ENCODE assay signal across 1 cellular context in the genomic region with DNA sequence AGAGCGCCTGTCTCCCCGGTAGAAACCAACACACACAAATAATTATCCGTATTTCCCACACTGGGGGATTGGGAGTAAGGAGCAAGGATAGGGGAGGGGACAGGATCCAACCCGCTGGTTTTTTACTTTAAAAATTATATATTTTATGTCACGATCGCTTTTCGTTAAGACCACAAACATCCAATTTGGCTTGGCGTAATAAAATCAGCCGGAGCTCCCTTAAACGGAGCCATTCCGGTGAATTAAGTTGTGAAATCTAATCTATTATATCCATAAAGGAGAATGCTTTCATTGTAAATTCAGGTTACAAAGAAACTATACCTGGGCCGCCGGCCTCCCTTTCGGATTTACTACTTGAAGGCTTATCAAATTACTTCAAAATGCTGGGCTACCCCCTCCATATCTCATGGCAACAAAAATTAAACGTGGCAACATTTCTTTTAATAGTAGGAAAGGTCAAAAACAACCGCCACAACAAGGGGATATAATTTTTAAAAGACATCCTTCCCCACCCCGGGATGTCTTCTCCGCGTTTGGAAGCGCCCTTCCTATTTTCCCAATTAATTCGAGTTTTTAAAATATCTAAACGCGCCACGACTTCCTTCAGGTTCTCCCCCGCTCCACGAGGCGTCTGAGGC.
TF ChIP-seq lines count a peak whose summit lies in the region.

No MANE protein-coding gene starts in this region.

TF ChIP-seq in HepG2, 621 proteins besides CTCF, POLR2A, EP300 and RAD21:
- TF ChIP-seq TCF7 (IDR thresholded peaks at IDR 0.05; ENCODE audit: low read depth), result no peak
- TF ChIP-seq HDAC2 (CRISPR knock-in tag; IDR thresholded peaks at IDR 0.05), result no peak
- no peak for TF ChIP-seq ZNF629 (CRISPR knock-in tag; conservative IDR thresholded peaks at IDR 0.05)
- TF ChIP-seq KDM6A (CRISPR knock-in tag; IDR thresholded peaks at IDR 0.05; ENCODE audit: low read depth), result no peak
- TF ChIP-seq, protein P1, sequence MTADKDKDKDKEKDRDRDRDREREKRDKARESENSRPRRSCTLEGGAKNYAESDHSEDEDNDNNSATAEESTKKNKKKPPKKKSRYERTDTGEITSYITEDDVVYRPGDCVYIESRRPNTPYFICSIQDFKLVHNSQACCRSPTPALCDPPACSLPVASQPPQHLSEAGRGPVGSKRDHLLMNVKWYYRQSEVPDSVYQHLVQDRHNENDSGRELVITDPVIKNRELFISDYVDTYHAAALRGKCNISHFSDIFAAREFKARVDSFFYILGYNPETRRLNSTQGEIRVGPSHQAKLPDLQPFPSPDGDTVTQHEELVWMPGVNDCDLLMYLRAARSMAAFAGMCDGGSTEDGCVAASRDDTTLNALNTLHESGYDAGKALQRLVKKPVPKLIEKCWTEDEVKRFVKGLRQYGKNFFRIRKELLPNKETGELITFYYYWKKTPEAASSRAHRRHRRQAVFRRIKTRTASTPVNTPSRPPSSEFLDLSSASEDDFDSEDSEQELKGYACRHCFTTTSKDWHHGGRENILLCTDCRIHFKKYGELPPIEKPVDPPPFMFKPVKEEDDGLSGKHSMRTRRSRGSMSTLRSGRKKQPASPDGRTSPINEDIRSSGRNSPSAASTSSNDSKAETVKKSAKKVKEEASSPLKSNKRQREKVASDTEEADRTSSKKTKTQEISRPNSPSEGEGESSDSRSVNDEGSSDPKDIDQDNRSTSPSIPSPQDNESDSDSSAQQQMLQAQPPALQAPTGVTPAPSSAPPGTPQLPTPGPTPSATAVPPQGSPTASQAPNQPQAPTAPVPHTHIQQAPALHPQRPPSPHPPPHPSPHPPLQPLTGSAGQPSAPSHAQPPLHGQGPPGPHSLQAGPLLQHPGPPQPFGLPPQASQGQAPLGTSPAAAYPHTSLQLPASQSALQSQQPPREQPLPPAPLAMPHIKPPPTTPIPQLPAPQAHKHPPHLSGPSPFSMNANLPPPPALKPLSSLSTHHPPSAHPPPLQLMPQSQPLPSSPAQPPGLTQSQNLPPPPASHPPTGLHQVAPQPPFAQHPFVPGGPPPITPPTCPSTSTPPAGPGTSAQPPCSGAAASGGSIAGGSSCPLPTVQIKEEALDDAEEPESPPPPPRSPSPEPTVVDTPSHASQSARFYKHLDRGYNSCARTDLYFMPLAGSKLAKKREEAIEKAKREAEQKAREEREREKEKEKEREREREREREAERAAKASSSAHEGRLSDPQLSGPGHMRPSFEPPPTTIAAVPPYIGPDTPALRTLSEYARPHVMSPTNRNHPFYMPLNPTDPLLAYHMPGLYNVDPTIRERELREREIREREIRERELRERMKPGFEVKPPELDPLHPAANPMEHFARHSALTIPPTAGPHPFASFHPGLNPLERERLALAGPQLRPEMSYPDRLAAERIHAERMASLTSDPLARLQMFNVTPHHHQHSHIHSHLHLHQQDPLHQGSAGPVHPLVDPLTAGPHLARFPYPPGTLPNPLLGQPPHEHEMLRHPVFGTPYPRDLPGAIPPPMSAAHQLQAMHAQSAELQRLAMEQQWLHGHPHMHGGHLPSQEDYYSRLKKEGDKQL (CRISPR knock-in tag; IDR thresholded peaks at IDR 0.05; ENCODE audit: low read depth), result no peak
- TF ChIP-seq SRSF1 (optimal IDR thresholded peaks at IDR 0.05; ENCODE audit: low read depth, low read length), result no peak
- TF ChIP-seq XBP1 (CRISPR knock-in tag; IDR thresholded peaks at IDR 0.05), result no peak
- TF ChIP-seq MIXL1 (CRISPR knock-in tag; IDR thresholded peaks at IDR 0.05), result no peak
- no peak for TF ChIP-seq SP2 (CRISPR knock-in tag; IDR thresholded peaks at IDR 0.05)
- no peak for TF ChIP-seq ARNT2 (CRISPR knock-in tag; IDR thresholded peaks at IDR 0.05; ENCODE audit: low read depth)
- TF ChIP-seq ZNF230 (CRISPR knock-in tag; IDR thresholded peaks at IDR 0.05), result no peak
- TF ChIP-seq ZNF724P (CRISPR knock-in tag; IDR thresholded peaks at IDR 0.05; ENCODE audit: borderline replicate concordance), result no peak
- no peak for TF ChIP-seq DPF2 (CRISPR knock-in tag; IDR thresholded peaks at IDR 0.05; ENCODE audit: borderline replicate concordance, low read depth)
- TF ChIP-seq DMAP1 (CRISPR knock-in tag; IDR thresholded peaks at IDR 0.05), result no peak
- TF ChIP-seq SIN3B (IDR thresholded peaks at IDR 0.05; ENCODE audit: low read length), result no peak
- TF ChIP-seq BHLHE40 (IDR thresholded peaks at IDR 0.05; ENCODE audit: low read length), result no peak
- no peak for TF ChIP-seq ZNF703 (CRISPR knock-in tag; IDR thresholded peaks at IDR 0.05; ENCODE audit: borderline replicate concordance)
